Comparison of ENCODE assay signal across 1 cellular context in genomic region chr4:1548812-1549637, GRCh38.
TF ChIP-seq lines count a peak whose summit lies in the region.

No MANE protein-coding gene starts in this region.

TF ChIP-seq in HEK293, 187 proteins besides CTCF, POLR2A, EP300 and RAD21 (continued from another document):
- TF ChIP-seq GLIS2 (tag by site-specific recombination; IDR thresholded peaks at IDR 0.05), result peak; percentile 56
- peak; percentile 30; the same call in 1 of the 2 replicates for TF ChIP-seq ZNF335 (tag by site-specific recombination; conservative IDR thresholded peaks at IDR 0.05)
- 0 out of 2 replicates have a peak, but pooled peaks have one; percentile 26 for TF ChIP-seq PATZ1 (tag by site-specific recombination; IDR thresholded peaks at IDR 0.05)
- TF ChIP-seq ZNF600 (tag by site-specific recombination; IDR thresholded peaks at IDR 0.05), result 0 out of 2 replicates have a peak, but pooled peaks have one; percentile 16
- TF ChIP-seq GLIS1 (tag by site-specific recombination; IDR thresholded peaks at IDR 0.05), result peak; percentile 38; the same call in 1 of the 2 replicates
